Comparison of ENCODE assay signal across 8 cellular contexts in the genomic region with DNA sequence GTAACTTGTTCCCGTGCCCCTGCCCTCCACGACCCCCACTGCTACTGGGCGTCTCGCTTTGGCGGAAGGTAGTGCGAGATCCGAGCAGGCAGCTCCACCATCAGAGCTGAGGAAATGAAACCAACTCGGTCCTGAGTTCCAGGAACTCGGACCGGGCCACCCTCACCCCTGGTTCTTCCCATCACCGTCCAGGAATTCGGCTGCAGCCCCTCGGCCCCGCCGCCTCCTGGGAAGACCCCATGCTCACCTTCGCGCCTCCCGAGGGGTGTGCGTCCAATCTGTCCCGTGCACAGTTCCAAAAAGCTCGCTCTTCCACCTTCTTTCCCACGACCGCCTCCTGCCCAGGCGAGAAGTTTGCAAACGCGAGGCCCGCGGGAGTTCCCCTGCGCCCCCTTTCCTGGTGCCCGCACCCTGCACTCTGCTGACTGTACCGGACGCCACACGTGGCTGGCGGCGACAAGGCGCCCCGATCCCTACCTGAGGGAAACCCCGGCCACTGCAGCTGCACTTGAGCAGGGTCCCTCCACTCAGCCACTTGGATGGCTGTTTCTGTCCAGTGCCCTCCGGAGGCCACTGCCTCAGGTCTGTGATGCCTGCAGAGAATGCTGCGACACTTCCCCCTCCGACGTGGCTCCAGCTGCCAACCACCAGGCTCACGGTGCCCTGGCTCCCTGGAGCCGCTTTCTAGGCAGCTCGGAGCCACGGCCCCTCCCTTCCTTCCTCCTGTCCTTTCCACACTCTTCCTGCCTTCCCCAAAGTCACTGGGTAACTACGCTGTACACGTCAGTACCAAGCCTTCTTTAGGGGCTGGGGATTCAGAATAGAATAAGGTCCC. TPM values are rescaled to one million over a fixed set of nuclear protein-coding genes. Genes with fewer than 3 reads are reported as not detected.
DNase-seq lines count a peak whose midpoint lies in the region; ATAC-seq and TF ChIP-seq lines count a peak whose summit lies in the region.

A gene (minus strand): TSS at position 657 of the 835 bp plus-strand sequence. CDS start 5,105 bp downstream, outside the sequence.

- peak; percentile 59 for TF ChIP-seq POLR2A in GM18951 (IDR thresholded peaks at IDR 0.05; ENCODE audit: extremely low read depth, insufficient read depth, insufficient read length)

- H3K27me3 Mint-ChIP-seq in activated naive CD4-positive, alpha-beta T cell treated with anti-CD3 and anti-CD28 coated beads, Interleukin-2, amount 50 U/mL, for 24 hours: no peaks in the 10 kb centered on the region

- peaks cover 66% of the 10 kb centered on the region for H3K4me1 Mint-ChIP-seq in activated naive CD4-positive, alpha-beta T cell treated with anti-CD3 and anti-CD28 coated beads, Interleukin-2, amount 50 U/mL, for 24 hours

- peak within 1 kb of the TSS; percentile 100 for H3K4me3 Mint-ChIP-seq in activated naive CD4-positive, alpha-beta T cell treated with anti-CD3 and anti-CD28 coated beads, Interleukin-2, amount 50 U/mL, for 24 hours

- in situ Hi-C loops in GM18951 (cut with MboI; ENCODE audit: low sequenced_read_pairs, unreplicated experiment): loop anchor here (10.0 to 25.0 kb wide), 2 partner anchors 154 to 412 kb away; a partner anchor contains a TSS

- ATAC-seq in HG03432 (IDR thresholded peaks at IDR 0.05; ENCODE audit: unreplicated experiment): peak; percentile 58
- peak; percentile 53 to 85 for ATAC-seq in left cardiac atrium
- ATAC-seq in sciatic nerve: peak; percentile 77

- no peaks in the 10 kb centered on the region for H3K9me3 Mint-ChIP-seq in activated naive CD4-positive, alpha-beta T cell treated with anti-CD3 and anti-CD28 coated beads, Interleukin-2, amount 50 U/mL, for 24 hours

- H3K9ac ChIP-seq in SK-N-MC (ENCODE audit: insufficient read length): peak within 1 kb of the TSS; percentile 41

- intact Hi-C loops in left cardiac atrium (cut with DNase I): loop anchor here in 1 of 2 donors (10.0 kb wide), 1 partner anchor 434 kb away; no protein-coding TSS in a partner anchor
- intact Hi-C loops in sciatic nerve (cut with DNase I): no loop called here

- H3K36me3 ChIP-seq in SK-N-MC (ENCODE audit: insufficient read depth, low read length): no peaks in the 10 kb centered on the region

- H3K9me3 ChIP-seq in SK-N-MC (ENCODE audit: low read depth, low read length): no peaks in the 10 kb centered on the region

- peak; percentile 69 for DNase-seq in AG20443 (ENCODE audit: low spot score)
- no peak for DNase-seq in SK-N-MC (ENCODE audit: low read depth, low spot score)
- peak; percentile 79 for DNase-seq in left cardiac atrium
- DNase-seq in sciatic nerve (ENCODE audit: low spot score): peak; percentile 72
- DNase-seq in dedifferentiated amniotic fluid mesenchymal stem cell (ENCODE audit: extremely low spot score): no peak

- peaks cover 7% of the 10 kb centered on the region for H3K36me3 Mint-ChIP-seq in activated naive CD4-positive, alpha-beta T cell treated with anti-CD3 and anti-CD28 coated beads, Interleukin-2, amount 50 U/mL, for 24 hours

- peak within 1 kb of the TSS; percentile 100 for H3K27ac Mint-ChIP-seq in activated naive CD4-positive, alpha-beta T cell treated with anti-CD3 and anti-CD28 coated beads, Interleukin-2, amount 50 U/mL, for 24 hours

- H3K4me3 ChIP-seq in SK-N-MC: peak within 1 kb of the TSS; percentile 64

- no peak within 1 kb of the TSS for H3K27ac ChIP-seq in SK-N-MC

RNA-seq across cellular contexts. Expression of the gene that starts here (rescaled TPM):
- total RNA-seq in left cardiac atrium (10 to 100 TPM in 1 of 2 donors, 1 to 10 TPM in 1; 5.4 to 10.6 TPM), sciatic nerve (19.4 TPM)

Comparison
In these comparisons a context has a peak if more than half of its experiments do, and no peak if none do; other contexts are left out.
1. DNase-seq: peak in AG20443 (single experiment), left cardiac atrium (single experiment) and sciatic nerve (single experiment); none in SK-N-MC (single experiment) and dedifferentiated amniotic fluid mesenchymal stem cell (single experiment).
2. Peak in every context shown above with its lines, with median percentiles within 50 percentile points of each other: ATAC-seq.